In the genomic region with DNA sequence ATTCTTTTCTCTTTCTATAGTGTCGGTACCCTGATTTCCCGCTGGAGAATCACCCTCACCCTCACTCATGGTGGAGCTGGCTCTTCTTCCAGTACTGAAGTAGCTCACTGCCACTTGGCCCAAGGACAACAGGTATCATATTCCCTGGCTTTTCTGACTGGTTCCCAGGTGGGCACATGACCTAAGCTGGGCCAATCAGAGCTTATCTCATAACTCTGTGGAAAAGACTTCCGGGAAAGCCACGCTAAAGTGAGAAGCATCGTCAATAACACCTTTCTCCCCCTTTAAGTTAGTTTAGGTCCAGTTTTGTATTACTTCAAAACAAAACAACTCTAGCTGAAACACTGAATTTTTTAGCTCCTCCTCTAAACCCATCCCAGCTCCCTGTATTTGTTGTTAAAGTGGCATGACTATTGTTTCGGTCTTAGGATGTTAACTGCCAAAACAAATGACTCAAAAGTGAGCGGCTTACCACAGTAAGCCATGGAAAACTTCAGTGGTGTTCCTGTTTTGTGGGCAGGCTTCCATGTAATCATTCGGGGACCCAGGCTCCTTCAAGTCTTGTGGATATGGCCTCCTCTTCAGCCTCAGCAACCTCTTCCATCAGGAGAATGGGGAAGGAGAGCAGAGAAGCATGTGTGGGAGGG, we compare ENCODE assay signal across 17 cellular contexts.
DNase-seq lines count a peak whose midpoint lies in the region; ATAC-seq and TF ChIP-seq lines count a peak whose summit lies in the region.
"Had no signal": no experiment of that assay in that cellular context is flagged by ENCODE, and none has a peak within 500 bp of the region (broad histone marks: within the 10 kb centered on the region; RNA-seq: fewer than 3 reads in every experiment).

No MANE protein-coding gene starts in this region.

- H3K4me1 ChIP-seq in foreskin keratinocyte: peaks cover 7% of the 10 kb centered on the region

- ATAC-seq in foreskin keratinocyte (peak; percentile 39), HG03045 (IDR thresholded peaks at IDR 0.05; ENCODE audit: unreplicated experiment) (no peak)
- ATAC-seq: Panc1; stimulated activated naive CD8-positive, alpha-beta T cell treated with anti-CD3 and anti-CD28 coated beads, Interleukin-15, amount 100 ng/mL, for 72 hours had no signal

- in situ Hi-C loops in astrocyte of the spinal cord (cut with HindIII; ENCODE audit: low sequenced_read_pairs): no loop called here

- H3K4me3 ChIP-seq in astrocyte of the spinal cord (ENCODE audit: low read depth, low read length): no peak overlapping the region
- H3K4me3 ChIP-seq: hepatocyte, vagina had no signal

- DNase-seq in AG08395 (ENCODE audit: low spot score) (peak; percentile 60), HT1080 (ENCODE audit: low read depth) (peak; percentile 41), astrocyte of the spinal cord (ENCODE audit: low read depth, low spot score) (peak; percentile 76), foreskin keratinocyte (no peak), hypothalamus (lab: John Stamatoyannopoulos, UW) (no peak), NCI-H226 (no peak)
- no peak for DNase-seq in stimulated activated CD4-positive, alpha-beta T cell treated with anti-CD3 and anti-CD28 coated beads, Interleukin-12 subunit alpha, Interleukin-12 subunit beta, amount 100 ng/mL, for 4 hours
- DNase-seq: activated naive CD4-positive, alpha-beta T cell treated with anti-CD3 and anti-CD28 coated beads for 36 hours; CD8-positive, alpha-beta memory T cell; NCI-H1092; NCI-H2171; stimulated activated naive CD8-positive, alpha-beta T cell treated with anti-CD3 and anti-CD28 coated beads, Interleukin-15, amount 100 ng/mL, for 72 hours had no signal

- H3K27me3 ChIP-seq in foreskin keratinocyte: no peaks in the 10 kb centered on the region
- H3K27me3 ChIP-seq: vagina had no signal

- H3K27ac ChIP-seq in foreskin keratinocyte: peak overlapping the region; percentile 24
- H3K27ac ChIP-seq: hepatocyte, neutrophil, vagina had no signal

- TF ChIP-seq CTCF in astrocyte of the spinal cord (IDR thresholded peaks at IDR 0.05; ENCODE audit: low read depth, low read length): no peak
- TF ChIP-seq CTCF in foreskin keratinocyte (conservative IDR thresholded peaks at IDR 0.05): no peak

Comparison
In these comparisons a context has a peak if more than half of its experiments do, and no peak if none do; other contexts are left out.
1. DNase-seq: peak in AG08395 (single experiment), HT1080 (single experiment) and astrocyte of the spinal cord (single experiment); none in foreskin keratinocyte (0 of 2), hypothalamus (0 of 51), NCI-H226 (single experiment) and stimulated activated CD4-positive, alpha-beta T cell treated with anti-CD3 and anti-CD28 coated beads, Interleukin-12 subunit alpha, Interleukin-12 subunit beta, amount 100 ng/mL, for 4 hours (single experiment).